ENCODE assay signal across 1 cellular context in genomic region chr12:55258288-55258687, GRCh38.
A peak's percentile ranks its signal among the peaks of the same experiment; 100 is the strongest.
TF ChIP-seq lines count a peak whose summit lies in the region.

No MANE protein-coding gene starts in this region.

TF ChIP-seq in K562, 482 proteins besides CTCF, POLR2A, EP300 and RAD21:
- TF ChIP-seq CBFA2T3 (IDR thresholded peaks at IDR 0.05) (peak; percentile 67), TAL1 (IDR thresholded peaks at IDR 0.05) (peak; percentile 61), TEAD4 (IDR thresholded peaks at IDR 0.05; ENCODE audit: low read length) (peak; percentile 42), TEAD4 (CRISPR knock-in tag; IDR thresholded peaks at IDR 0.05; ENCODE audit: borderline replicate concordance) (no peak), E4F1 (CRISPR knock-in tag; IDR thresholded peaks at IDR 0.05; ENCODE audit: borderline replicate concordance) (no peak), CBFA2T2 (conservative IDR thresholded peaks at IDR 0.05) (peak; percentile 30; the same call in 1 of the 2 replicates), ARID1B (IDR thresholded peaks at IDR 0.05) (peak; percentile 24; the same call in 1 of the 2 replicates)
